Comparison of ENCODE assay signal across 27 cellular contexts in genomic region chr13:72849571-72849970, GRCh38.
A peak's percentile ranks its signal among the peaks of the same experiment; 100 is the strongest.
DNase-seq lines count a peak whose midpoint lies in the region; ATAC-seq and TF ChIP-seq lines count a peak whose summit lies in the region.
"Had no signal": no experiment of that assay in that cellular context is flagged by ENCODE, and none has a peak within 500 bp of the region (broad histone marks: within the 10 kb centered on the region; RNA-seq: fewer than 3 reads in every experiment).

No MANE protein-coding gene starts in this region.

- intact Hi-C loops in activated T-helper 2 cell treated with anti-CD3 and anti-CD28 coated beads, Interferon-gamma antibody, Interleukin-2, Interleukin-4, amounts not matched to agents 10 μg/mL and 5 μg/mL and 100 μg/mL, durations not matched to agents 14 hours and 24 hours and 36 hours (cut with micrococcal nuclease): no loop called here

- DNase-seq in GM04504 (ENCODE audit: low read depth) (peak; percentile 18), adipocyte (ENCODE audit: low read depth) (peak; percentile 24), fibroblast of pulmonary artery (ENCODE audit: low read depth) (peak; percentile 35)
- no peak for DNase-seq in activated T-helper 2 cell treated with anti-CD3 and anti-CD28 coated beads, Interferon-gamma antibody, Interleukin-2, Interleukin-4, amounts not matched to agents 10 μg/mL and 5 μg/mL and 100 μg/mL, durations not matched to agents 14 hours and 24 hours and 36 hours (ENCODE audit: low spot score)
- DNase-seq: activated CD4-positive, alpha-beta T cell treated with anti-CD3 and anti-CD28 coated beads for 48 hours; activated CD8-positive, alpha-beta memory T cell treated with anti-CD3 and anti-CD28 coated beads for 24 hours; activated gamma-delta T cell treated with Interleukin-2 at 50 U/mL for 16 hours; activated T-cell treated with anti-CD3 and anti-CD28 coated beads, Interleukin-2, amount 50 U/mL, for 1 hour; GDM1; NCI-H1105; NCI-H2029; NCI-H524 treated with DMSO at 0.1 percent for 48 hours; NK-92 treated with Interleukin-12 subunit alpha and Interleukin-12 subunit beta, amount 100 ng/mL, for 24 hours; PC-9; Right ventricle myocardium superior; sigmoid colon; stimulated activated naive CD4-positive, alpha-beta T cell treated with Interleukin-2 at 50 U/mL for 16 hours; uterus had no signal

- no peak for TF ChIP-seq CTCF in fibroblast of pulmonary artery (IDR thresholded peaks at IDR 0.05; ENCODE audit: low read length, missing control alignments)

- no peaks in the 10 kb centered on the region for H3K27me3 ChIP-seq in adipocyte (replicated peaks; ENCODE audit: control insufficient read depth, insufficient read depth, low read length)
- H3K27me3 ChIP-seq: hepatocyte, sigmoid colon, uterus had no signal

- peaks cover 5% of the 10 kb centered on the region for H3K4me1 Mint-ChIP-seq in activated T-helper 2 cell treated with anti-CD3 and anti-CD28 coated beads, Interferon-gamma antibody, Interleukin-2, Interleukin-4, amounts not matched to agents 10 μg/mL and 5 μg/mL and 100 μg/mL, durations not matched to agents 14 hours and 24 hours and 36 hours (ENCODE audit: low read depth)
- H3K4me1 Mint-ChIP-seq: brain, memory B cell had no signal

- H3K9me3 Mint-ChIP-seq in activated T-helper 2 cell treated with anti-CD3 and anti-CD28 coated beads, Interferon-gamma antibody, Interleukin-2, Interleukin-4, amounts not matched to agents 10 μg/mL and 5 μg/mL and 100 μg/mL, durations not matched to agents 14 hours and 24 hours and 36 hours: peaks cover 3% of the 10 kb centered on the region
- H3K9me3 Mint-ChIP-seq: T-helper 2 cell treated with Interferon-gamma antibody and Interleukin-4, amounts not matched to agents 5 μg/mL and 100 μg/mL, for 36 hours had no signal

- H3K36me3 Mint-ChIP-seq in activated T-helper 2 cell treated with anti-CD3 and anti-CD28 coated beads, Interferon-gamma antibody, Interleukin-2, Interleukin-4, amounts not matched to agents 10 μg/mL and 5 μg/mL and 100 μg/mL, durations not matched to agents 14 hours and 24 hours and 36 hours (ENCODE audit: low read depth): peaks cover 51% of the 10 kb centered on the region

- peaks cover 3% of the 10 kb centered on the region for H3K4me1 ChIP-seq in adipocyte (ENCODE audit: control insufficient read depth, insufficient read depth, low read length)
- H3K4me1 ChIP-seq: sigmoid colon, uterus had no signal

- H3K4me3 Mint-ChIP-seq in activated T-helper 2 cell treated with anti-CD3 and anti-CD28 coated beads, Interferon-gamma antibody, Interleukin-2, Interleukin-4, amounts not matched to agents 10 μg/mL and 5 μg/mL and 100 μg/mL, durations not matched to agents 14 hours and 24 hours and 36 hours (ENCODE audit: low read depth): no peak overlapping the region
- H3K4me3 Mint-ChIP-seq: brain; memory B cell; T-helper 2 cell treated with Interferon-gamma antibody and Interleukin-4, amounts not matched to agents 5 μg/mL and 100 μg/mL, for 36 hours had no signal

- H3K27me3 Mint-ChIP-seq in activated T-helper 2 cell treated with anti-CD3 and anti-CD28 coated beads, Interferon-gamma antibody, Interleukin-2, Interleukin-4, amounts not matched to agents 10 μg/mL and 5 μg/mL and 100 μg/mL, durations not matched to agents 14 hours and 24 hours and 36 hours (ENCODE audit: low read depth): no peaks in the 10 kb centered on the region
- H3K27me3 Mint-ChIP-seq: brain, memory B cell, progenitor cell of endocrine pancreas had no signal

- H3K4me3 ChIP-seq in adipocyte (ENCODE audit: low read length) (no peak overlapping the region), fibroblast of pulmonary artery (replicated peaks; ENCODE audit: low read depth, low read length) (no peak overlapping the region)
- H3K4me3 ChIP-seq: hepatocyte, PC-9, sigmoid colon, uterus had no signal

- H3K36me3 ChIP-seq in adipocyte (ENCODE audit: control insufficient read depth, insufficient read depth, low read length, severe bottlenecking): peaks cover 26% of the 10 kb centered on the region
- H3K36me3 ChIP-seq: uterus had no signal

- ATAC-seq in GM21717 (IDR thresholded peaks at IDR 0.05; ENCODE audit: unreplicated experiment) (no peak), HG02884 (IDR thresholded peaks at IDR 0.05; ENCODE audit: unreplicated experiment) (no peak), GM18867 (IDR thresholded peaks at IDR 0.05; ENCODE audit: unreplicated experiment) (no peak)
- ATAC-seq: left lobe of liver had no signal

- H3K9me3 ChIP-seq in adipocyte (ENCODE audit: control insufficient read depth, low read length): no peaks in the 10 kb centered on the region
- H3K9me3 ChIP-seq: sigmoid colon, uterus had no signal

- H3K9ac ChIP-seq in adipocyte (ENCODE audit: low read length): no peak overlapping the region

- H3K27ac Mint-ChIP-seq in activated T-helper 2 cell treated with anti-CD3 and anti-CD28 coated beads, Interferon-gamma antibody, Interleukin-2, Interleukin-4, amounts not matched to agents 10 μg/mL and 5 μg/mL and 100 μg/mL, durations not matched to agents 14 hours and 24 hours and 36 hours: no peak overlapping the region
- H3K27ac Mint-ChIP-seq: brain; memory B cell; progenitor cell of endocrine pancreas; T-helper 2 cell treated with Interferon-gamma antibody and Interleukin-4, amounts not matched to agents 5 μg/mL and 100 μg/mL, for 36 hours had no signal
